ENCODE assay signal across 19 cellular contexts in the genomic region with DNA sequence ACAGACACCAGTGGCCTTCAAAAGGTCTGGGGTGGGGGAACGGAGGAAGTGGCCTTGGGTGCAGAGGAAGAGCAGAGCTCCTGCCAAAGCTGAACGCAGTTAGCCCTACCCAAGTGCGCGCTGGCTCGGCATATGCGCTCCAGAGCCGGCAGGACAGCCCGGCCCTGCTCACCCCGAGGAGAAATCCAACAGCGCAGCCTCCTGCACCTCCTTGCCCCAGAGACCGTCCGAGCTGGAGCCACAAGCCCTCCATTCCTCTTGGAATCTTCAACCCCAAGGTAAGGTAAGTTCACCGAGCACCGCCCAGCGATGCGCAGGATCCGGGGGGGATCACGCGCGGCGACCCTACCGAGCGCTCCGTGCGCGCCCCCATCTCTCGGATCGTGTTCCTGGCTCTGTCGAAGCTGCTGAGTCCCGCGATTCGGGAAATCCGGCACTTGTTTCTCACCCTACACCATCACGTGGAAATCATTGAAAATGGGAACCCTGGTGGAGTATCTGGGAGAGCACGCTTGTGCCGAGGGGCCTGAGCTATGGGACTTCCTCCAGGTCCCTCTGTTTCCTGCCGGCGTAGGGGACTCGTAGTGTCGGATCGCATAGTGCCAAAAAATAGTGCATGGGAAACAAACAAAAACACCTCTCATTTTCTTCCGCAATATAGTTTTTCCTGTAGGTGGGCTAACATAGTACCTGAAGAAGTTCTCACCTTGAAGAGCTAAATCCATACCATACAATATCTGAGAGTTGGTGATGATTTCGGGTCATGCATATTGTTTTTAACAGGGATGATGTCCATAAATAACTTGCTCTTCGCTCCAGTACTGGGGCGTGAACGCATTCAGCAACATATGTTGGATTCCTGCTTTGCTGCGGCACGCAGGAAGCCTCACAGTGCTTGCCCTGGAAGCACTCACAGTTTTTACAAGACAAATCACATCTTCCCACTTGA. TPM values are rescaled to one million over a fixed set of nuclear protein-coding genes. Genes with fewer than 3 reads are reported as not detected.
"Had no signal": no experiment of that assay in that cellular context is flagged by ENCODE, and none has a peak within 500 bp of the region (broad histone marks: within the 10 kb centered on the region; RNA-seq: fewer than 3 reads in every experiment).

No MANE protein-coding gene starts in this region.

- H3K4me3 ChIP-seq: heart left ventricle, left lung, prostate gland, right lobe of liver, transverse colon had no signal

- H3K27ac Mint-ChIP-seq: activated naive CD4-positive, alpha-beta T cell treated with anti-CD3 and anti-CD28 coated beads, Interleukin-2, amount 50 U/mL, for 72 hours; dendritic cell treated with granulocyte-macrophage colony-stimulating factor and Interleukin-4, amounts not matched to agents 40 ng/mL and 50 ng/mL, for 4 days had no signal

- DNase-seq: activated CD4-positive, alpha-beta T cell treated with anti-CD3 and anti-CD28 coated beads for 1 hour; activated T-cell treated with anti-CD3 and anti-CD28 coated beads for 4 hours; amygdala; brain microvascular endothelial cell; cerebellar nuclear complex; foreskin melanocyte; heart left ventricle; left lung; mesendoderm; right lobe of liver; spleen; stimulated activated CD4-positive, alpha-beta T cell treated with anti-CD3 and anti-CD28 coated beads, Interleukin-1b, Interleukin-23, amount 100 ng/mL, for 48 hours; stimulated activated naive CD4-positive, alpha-beta T cell; substantia nigra; transverse colon had no signal

- H3K4me3 Mint-ChIP-seq: dendritic cell treated with granulocyte-macrophage colony-stimulating factor and Interleukin-4, amounts not matched to agents 40 ng/mL and 50 ng/mL, for 4 days had no signal

- H3K9me3 ChIP-seq: heart left ventricle, left lung, neutrophil, prostate gland, right lobe of liver, transverse colon had no signal

- H3K9me3 Mint-ChIP-seq: activated naive CD4-positive, alpha-beta T cell treated with anti-CD3 and anti-CD28 coated beads, Interleukin-2, amount 50 U/mL, for 72 hours; dendritic cell treated with granulocyte-macrophage colony-stimulating factor and Interleukin-4, amounts not matched to agents 40 ng/mL and 50 ng/mL, for 4 days had no signal

- H3K36me3 ChIP-seq: brain microvascular endothelial cell, heart left ventricle, left lung, neutrophil, prostate gland, right lobe of liver, spleen, transverse colon had no signal

- ATAC-seq: activated naive CD4-positive, alpha-beta T cell treated with anti-CD3 and anti-CD28 coated beads, Interleukin-2, amount 50 U/mL, for 72 hours; heart left ventricle; left lung had no signal

- H3K27ac ChIP-seq: brain microvascular endothelial cell, heart left ventricle, left lung, neutrophil, prostate gland, right lobe of liver, spleen, transverse colon had no signal

- H3K4me1 ChIP-seq: left lung, prostate gland, right lobe of liver had no signal

RNA-seq across cellular contexts. Expression of a gene that starts 9.3 kb away (rescaled TPM):
- total RNA-seq: activated naive CD4-positive, alpha-beta T cell treated with anti-CD3 and anti-CD28 coated beads, Interleukin-2, amount 50 U/mL, for 72 hours; heart left ventricle; left lung; prostate gland; spleen had no signal

RNA-seq across cellular contexts. Expression of a gene that starts 40.0 kb away (rescaled TPM):
- total RNA-seq: activated naive CD4-positive, alpha-beta T cell treated with anti-CD3 and anti-CD28 coated beads, Interleukin-2, amount 50 U/mL, for 72 hours; heart left ventricle; left lung; right lobe of liver; spleen had no signal

RNA-seq across cellular contexts. Expression of a gene that starts 59.4 kb away (rescaled TPM):
- total RNA-seq: activated naive CD4-positive, alpha-beta T cell treated with anti-CD3 and anti-CD28 coated beads, Interleukin-2, amount 50 U/mL, for 72 hours; heart left ventricle; left lung; prostate gland; right lobe of liver had no signal
